ENCODE assay signal across 18 cellular contexts in the genomic region with DNA sequence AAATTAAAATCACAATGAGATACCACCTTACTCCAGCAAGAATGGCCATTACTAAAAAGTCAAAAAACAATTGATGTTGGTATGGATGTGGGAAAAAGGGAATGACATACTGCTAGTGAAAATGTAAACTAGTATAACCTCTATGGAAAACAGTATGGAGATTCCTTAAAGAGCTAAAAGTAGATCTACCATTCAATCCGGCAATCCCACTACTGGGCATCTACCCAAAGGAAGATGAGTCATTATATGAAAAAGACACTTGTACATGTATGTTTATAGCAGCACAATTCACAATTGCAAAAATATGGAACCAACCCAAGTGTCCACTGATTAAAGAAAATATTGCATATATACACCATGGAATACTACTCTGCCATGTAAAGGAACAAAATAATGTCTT. TPM values are rescaled to one million over a fixed set of nuclear protein-coding genes. Genes with fewer than 3 reads are reported as not detected.
DNase-seq lines count a peak whose midpoint lies in the region; ATAC-seq and TF ChIP-seq lines count a peak whose summit lies in the region.
"Had no signal": no experiment of that assay in that cellular context is flagged by ENCODE, and none has a peak within 500 bp of the region (broad histone marks: within the 10 kb centered on the region; RNA-seq: fewer than 3 reads in every experiment).

No MANE protein-coding gene starts in this region.

- in situ Hi-C loops in astrocyte of the spinal cord (cut with HindIII; ENCODE audit: low sequenced_read_pairs) = no loop called here

- DNase-seq in Daoy (ENCODE audit: low read depth) (peak; percentile 30), HT1080 (ENCODE audit: low read depth) (peak; percentile 15), astrocyte of the spinal cord (ENCODE audit: low read depth, low spot score) (peak; percentile 3), foreskin fibroblast (peak; percentile 3 to 15), DMS153 treated with DMSO at 0.1 percent for 48 hours (lab: John Stamatoyannopoulos, UW; ENCODE audit: unreplicated experiment) (no peak)
- DNase-seq: COR-L47, GDM1, Karpas-422, NCI-H1417, NCI-H187 treated with DMSO at 0.1 percent for 48 hours, NCI-H345, NCI-H526 treated with DMSO at 0.1 percent for 48 hours, RPMI8226, SIG-M5 had no signal

- no peak for ATAC-seq in HG03025 (IDR thresholded peaks at IDR 0.05; ENCODE audit: low FRiP score, unreplicated experiment)
- ATAC-seq in HG03175 (IDR thresholded peaks at IDR 0.05; ENCODE audit: unreplicated experiment) = no peak
- ATAC-seq: GM12878, GM23338 had no signal

- no peak for TF ChIP-seq CTCF in astrocyte of the spinal cord (IDR thresholded peaks at IDR 0.05; ENCODE audit: low read depth, low read length)
- no peak for TF ChIP-seq CTCF in foreskin fibroblast (IDR thresholded peaks at IDR 0.05; ENCODE audit: low read depth, low read length)

- H3K4me3 ChIP-seq in astrocyte of the spinal cord (ENCODE audit: low read depth, low read length) (no peak overlapping the region), foreskin fibroblast (ENCODE audit: low read depth in 1 of 2, low read length in 2 of 2) (no peak overlapping the region)
- H3K4me3 ChIP-seq: GM12878, GM23338 had no signal

RNA-seq across cellular contexts. Expression of a gene that starts 37.2 kb away (rescaled TPM):
- 26.9 and 29.0 TPM in 2 replicates for total RNA-seq in Daoy (2014; rRNA removed; shearing (Covaris generic))
- total RNA-seq in HT1080 (2014; rRNA removed; shearing (Covaris generic)) = 0.58 and 1.0 TPM in 2 replicates
- polyA plus RNA-seq in HT1080 (2015; cell fraction: cytosol; rRNA removed) = 3.6 and 4.8 TPM in 2 replicates
- polyA plus RNA-seq in HT1080 (2015; cell fraction: nucleus; rRNA removed) = 3.6 and 3.8 TPM in 2 replicates

Comparison
In these comparisons a context has a peak if more than half of its experiments do, and no peak if none do; other contexts are left out.
1. RNA of a gene that starts 37.2 kb away (total RNA-seq): 26.9 to 29.0 TPM in Daoy; 0.58 to 1.0 TPM in HT1080; every median in the first group is over 10 times any median in the second.